12 cellular contexts compared by ENCODE assay signal in the genomic region with DNA sequence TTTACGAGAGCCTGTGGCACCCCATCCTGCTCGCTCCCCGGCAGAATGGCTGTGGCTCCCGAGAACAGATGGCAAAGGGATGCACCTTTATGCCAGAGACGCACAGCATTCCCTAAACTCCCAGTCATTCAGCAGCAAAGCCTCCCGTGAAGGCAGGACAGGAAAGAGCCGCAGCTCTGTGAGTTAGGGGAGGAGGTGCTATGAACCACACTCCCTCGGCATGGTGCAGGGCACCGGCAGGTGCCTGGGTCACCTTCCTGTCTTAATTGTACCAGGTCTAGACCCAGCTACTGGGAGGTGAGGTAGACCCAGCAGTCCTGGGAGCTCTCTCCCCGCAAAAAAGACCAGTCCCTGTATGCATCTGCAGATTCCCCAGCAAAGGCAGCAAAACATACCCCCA.
A peak's percentile ranks its signal among the peaks of the same experiment; 100 is the strongest.
DNase-seq lines count a peak whose midpoint lies in the region; FAIRE-seq and TF ChIP-seq lines count a peak whose summit lies in the region.
"Had no signal": no experiment of that assay in that cellular context is flagged by ENCODE, and none has a peak within 500 bp of the region (broad histone marks: within the 10 kb centered on the region; RNA-seq: fewer than 3 reads in every experiment).

No MANE protein-coding gene starts in this region.

- H3K4me1 Mint-ChIP-seq in mesothelial cell of epicardium, result peaks cover 29% of the 10 kb centered on the region
- peaks cover 17% of the 10 kb centered on the region for H3K4me1 Mint-ChIP-seq in chondrocyte (ENCODE audit: low read depth)
- H3K4me1 Mint-ChIP-seq: CD14-positive monocyte had no signal

- no peak for TF ChIP-seq CTCF in colonic mucosa (IDR thresholded peaks at IDR 0.05)
- no peak for TF ChIP-seq CTCF in mesothelial cell of epicardium (IDR thresholded peaks at IDR 0.05; ENCODE audit: unreplicated experiment)
- no peak for TF ChIP-seq CTCF in spleen (IDR thresholded peaks at IDR 0.05 in 8 of 11, conservative IDR thresholded peaks at IDR 0.05 in 3 of 11)
- TF ChIP-seq CTCF in chondrocyte (IDR thresholded peaks at IDR 0.05), result no peak

- H3K36me3 ChIP-seq in colonic mucosa (no peaks in the 10 kb centered on the region), spleen (no peaks in the 10 kb centered on the region)

- no peaks in the 10 kb centered on the region for H3K27me3 ChIP-seq in colonic mucosa
- H3K27me3 ChIP-seq in spleen (replicated peaks in 1 of 7), result peaks cover 0 to 28% (median 0%) of the 10 kb centered on the region in 7 donors

- H3K27ac ChIP-seq in colonic mucosa, result no peak overlapping the region
- H3K27ac ChIP-seq in spleen, result no peak overlapping the region
- H3K27ac ChIP-seq: 22Rv1, HL-60 had no signal

- H3K27me3 Mint-ChIP-seq in mesothelial cell of epicardium (ENCODE audit: low read depth) (peaks cover 3% of the 10 kb centered on the region), chondrocyte (ENCODE audit: low read depth) (peaks cover 3% of the 10 kb centered on the region)

- H3K36me3 Mint-ChIP-seq in mesothelial cell of epicardium (peaks cover 6% of the 10 kb centered on the region), chondrocyte (ENCODE audit: low read depth) (peaks cover 5% of the 10 kb centered on the region)
- H3K36me3 Mint-ChIP-seq: CD14-positive monocyte; CD8-positive, alpha-beta T cell had no signal

- H3K9ac ChIP-seq in colonic mucosa (ENCODE audit: low read depth in 2 of 2, low read length in 2 of 2), result no peak overlapping the region

- WGBS in spleen, 5 donors, result 77 to 86% (median 84%) methylated on average over 9 to 10 of the region's 10 CpGs

- H3K9me3 ChIP-seq in colonic mucosa (no peaks in the 10 kb centered on the region), spleen (peaks cover 0 to 38% (median 21%) of the 10 kb centered on the region in 8 donors)

- H3K4me1 ChIP-seq in colonic mucosa (no peaks in the 10 kb centered on the region), spleen (no peaks in the 10 kb centered on the region)

- intact Hi-C loops in colonic mucosa (cut with DNase I) (no loop called here), spleen (cut with DNase I; ENCODE audit: low total_unique reads) (no loop called here)

- H3K9me3 Mint-ChIP-seq in mesothelial cell of epicardium, result peaks cover 30% of the 10 kb centered on the region
- H3K9me3 Mint-ChIP-seq in chondrocyte (ENCODE audit: low read depth), result peaks cover 22% of the 10 kb centered on the region

- FAIRE-seq in RCC 7860 (lab: Jason Lieb, UNC), result no peak

- TF ChIP-seq POLR2A in spleen (IDR thresholded peaks at IDR 0.05), result no peak

- H3K4me3 ChIP-seq in colonic mucosa (no peak overlapping the region), spleen (no peak overlapping the region)

- H3K4me3 Mint-ChIP-seq in mesothelial cell of epicardium (no peak overlapping the region), chondrocyte (ENCODE audit: unreplicated experiment) (no peak overlapping the region)
- H3K4me3 Mint-ChIP-seq: CD14-positive monocyte; CD8-positive, alpha-beta T cell had no signal

- H3K27ac Mint-ChIP-seq in mesothelial cell of epicardium (peak overlapping the region; percentile 43), chondrocyte (ENCODE audit: unreplicated experiment) (no peak overlapping the region)
- H3K27ac Mint-ChIP-seq: CD14-positive monocyte; CD8-positive, alpha-beta T cell had no signal

- peak; percentile 10 for DNase-seq in NCI-H2171 treated with DMSO at 0.1 percent for 48 hours (lab: John Stamatoyannopoulos, UW)
- DNase-seq in NCI-H2171 (lab: John Stamatoyannopoulos, UW), result no peak
- peak; percentile 10 for DNase-seq in colonic mucosa
- no peak for DNase-seq in mesothelial cell of epicardium (ENCODE audit: low spot score in 2 of 2, unreplicated experiment in 2 of 2)
- DNase-seq in spleen, result peak; percentile 33
- DNase-seq in chondrocyte (ENCODE audit: low spot score), result no peak
- no peak for DNase-seq in RCC 7860 (ENCODE audit: low spot score)
- DNase-seq: COR-L47 had no signal

Comparison
In these comparisons a context has a peak if more than half of its experiments do, and no peak if none do; other contexts are left out.
1. DNase-seq: peak in NCI-H2171 treated with DMSO at 0.1 percent for 48 hours (single experiment), colonic mucosa (single experiment) and spleen (single experiment); none in NCI-H2171 (single experiment), mesothelial cell of epicardium (0 of 2), chondrocyte (single experiment) and RCC 7860 (single experiment).